Comparison of ENCODE assay signal across 1 cellular context in the genomic region with DNA sequence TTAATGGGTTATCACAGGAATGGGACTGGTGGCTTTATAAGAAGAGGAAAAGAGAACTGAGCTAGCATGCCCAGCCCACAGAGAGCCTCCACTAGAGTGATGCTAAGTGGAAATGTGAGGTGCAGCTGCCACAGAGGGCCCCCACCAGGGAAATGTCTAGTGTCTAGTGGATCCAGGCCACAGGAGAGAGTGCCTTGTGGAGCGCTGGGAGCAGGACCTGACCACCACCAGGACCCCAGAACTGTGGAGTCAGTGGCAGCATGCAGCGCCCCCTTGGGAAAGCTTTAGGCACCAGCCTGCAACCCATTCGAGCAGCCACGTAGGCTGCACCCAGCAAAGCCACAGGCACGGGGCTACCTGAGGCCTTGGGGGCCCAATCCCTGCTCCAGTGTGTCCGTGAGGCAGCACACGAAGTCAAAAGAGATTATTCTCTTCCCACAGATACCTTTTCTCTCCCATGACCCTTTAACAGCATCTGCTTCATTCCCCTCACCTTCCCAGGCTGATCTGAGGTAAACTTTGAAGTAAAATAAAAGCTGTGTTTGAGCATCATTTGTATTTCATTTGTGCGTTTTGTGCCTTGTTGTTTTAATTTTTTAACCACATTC.
TF ChIP-seq lines count a peak whose summit lies in the region.

No MANE protein-coding gene starts in this region.

TF ChIP-seq in H1, 55 proteins besides CTCF, POLR2A, EP300 and RAD21 (continued from another document):
- TF ChIP-seq KDM1A (IDR thresholded peaks at IDR 0.05; ENCODE audit: borderline replicate concordance, low read length), result no peak
- no peak for TF ChIP-seq SUZ12 (IDR thresholded peaks at IDR 0.05; ENCODE audit: low read length)
- no peak for TF ChIP-seq USF2 (IDR thresholded peaks at IDR 0.05; ENCODE audit: low read length)
